10 cellular contexts compared by ENCODE assay signal in genomic region chr4:21470531-21470930, GRCh38.
DNase-seq lines count a peak whose midpoint lies in the region; ATAC-seq and TF ChIP-seq lines count a peak whose summit lies in the region.
"Had no signal": no experiment of that assay in that cellular context is flagged by ENCODE, and none has a peak within 500 bp of the region (broad histone marks: within the 10 kb centered on the region; RNA-seq: fewer than 3 reads in every experiment).

No MANE protein-coding gene starts in this region.

- no peak overlapping the region for H3K4me2 ChIP-seq in PC-3 (ENCODE audit: low read length)

- no peak overlapping the region for H3K9ac ChIP-seq in PC-3 (ENCODE audit: low read length)

- H3K9me3 ChIP-seq in PC-3 (ENCODE audit: low read length), result no peaks in the 10 kb centered on the region

- H3K27ac ChIP-seq in PC-3 (ENCODE audit: low read length), result no peak overlapping the region

- H3K36me3 ChIP-seq in PC-3 (ENCODE audit: low read depth, low read length), result no peaks in the 10 kb centered on the region

- no peaks in the 10 kb centered on the region for H3K79me2 ChIP-seq in PC-3 (ENCODE audit: low read length)

- no peaks in the 10 kb centered on the region for H3F3A ChIP-seq in PC-3 (ENCODE audit: low read length, unreplicated experiment)

- no peak overlapping the region for H3K4me3 ChIP-seq in AG09309 (ENCODE audit: control insufficient read depth, low read depth, low read length)
- H3K4me3 ChIP-seq in PC-3 (ENCODE audit: low read length), result no peak overlapping the region
- no peak overlapping the region for H3K4me3 ChIP-seq in fibroblast of mammary gland (ENCODE audit: control insufficient read depth, low read depth, low read length)

- in situ Hi-C loops in KBM-7 (cut with MboI; ENCODE audit: low pct_unique_long_range_greater_than_20kb, low sequenced_read_pairs), result no loop called here

- H4K20me1 ChIP-seq in PC-3 (ENCODE audit: low read length), result no peaks in the 10 kb centered on the region

- no peaks in the 10 kb centered on the region; the same call in 1 of the 2 replicates for H3K4me1 ChIP-seq in PC-3 (ENCODE audit: insufficient read depth, low read length)

- H3K27me3 ChIP-seq in PC-3 (ENCODE audit: low read length), result peaks cover 17% of the 10 kb centered on the region

- intact Hi-C loops in PC-3 (cut with micrococcal nuclease), result no loop called here

- ATAC-seq in PC-3 (no peak), GM19023 (IDR thresholded peaks at IDR 0.05; ENCODE audit: unreplicated experiment) (no peak)
- ATAC-seq: left lobe of liver, right cardiac atrium had no signal

- POLR2A ChIA-PET in PC-3 (lab: Charles Lee; ENCODE audit: unreplicated experiment), result no interaction called here

- H2AFZ ChIP-seq in PC-3 (ENCODE audit: low read length), result no peak overlapping the region

- H3K9me2 ChIP-seq in PC-3 (replicated peaks; ENCODE audit: low read length), result no peaks in the 10 kb centered on the region

- TF ChIP-seq CTCF in AG09309 (IDR thresholded peaks at IDR 0.05; ENCODE audit: control insufficient read depth, insufficient read depth, low read depth, low read length, missing control alignments) (no peak), PC-3 (conservative IDR thresholded peaks at IDR 0.05; ENCODE audit: low read depth, low read length) (no peak), fibroblast of mammary gland (conservative IDR thresholded peaks at IDR 0.05; ENCODE audit: control insufficient read depth, insufficient read depth, low read depth, low read length) (no peak)

- CTCF ChIA-PET in PC-3 (lab: Charles Lee), result no interaction called here

- BruUV-seq in PC-3 (replicated peaks; lab: Mats Ljungman, UMichigan), result no TSS peak

- peak; percentile 33 for DNase-seq in AG09309 (ENCODE audit: low read depth)
- DNase-seq in KBM-7, result peak; percentile 14
- DNase-seq in PC-3, result peak; percentile 31
- DNase-seq in fibroblast of mammary gland (ENCODE audit: low read depth), result peak; percentile 80
- no peak for DNase-seq in T-helper 1 cell
- DNase-seq in activated effector memory CD4-positive, alpha-beta T cell treated with anti-CD3 and anti-CD28 coated beads, Interleukin-2, amount 50 U/mL, for 16 hours, result no peak
- DNase-seq in activated CD8-positive, alpha-beta memory T cell treated with anti-CD3 and anti-CD28 coated beads, Interleukin-2, amount 50 U/mL, for 48 hours, result no peak
- DNase-seq: right cardiac atrium had no signal

Comparison
In these comparisons a context has a peak if more than half of its experiments do, and no peak if none do; other contexts are left out.
1. DNase-seq: peak in AG09309 (single experiment), KBM-7 (single experiment), PC-3 (single experiment) and fibroblast of mammary gland (single experiment); none in T-helper 1 cell (0 of 5), activated effector memory CD4-positive, alpha-beta T cell treated with anti-CD3 and anti-CD28 coated beads, Interleukin-2, amount 50 U/mL, for 16 hours (single experiment) and activated CD8-positive, alpha-beta memory T cell treated with anti-CD3 and anti-CD28 coated beads, Interleukin-2, amount 50 U/mL, for 48 hours (single experiment).